Comparison of ENCODE assay signal across 11 cellular contexts in the genomic region with DNA sequence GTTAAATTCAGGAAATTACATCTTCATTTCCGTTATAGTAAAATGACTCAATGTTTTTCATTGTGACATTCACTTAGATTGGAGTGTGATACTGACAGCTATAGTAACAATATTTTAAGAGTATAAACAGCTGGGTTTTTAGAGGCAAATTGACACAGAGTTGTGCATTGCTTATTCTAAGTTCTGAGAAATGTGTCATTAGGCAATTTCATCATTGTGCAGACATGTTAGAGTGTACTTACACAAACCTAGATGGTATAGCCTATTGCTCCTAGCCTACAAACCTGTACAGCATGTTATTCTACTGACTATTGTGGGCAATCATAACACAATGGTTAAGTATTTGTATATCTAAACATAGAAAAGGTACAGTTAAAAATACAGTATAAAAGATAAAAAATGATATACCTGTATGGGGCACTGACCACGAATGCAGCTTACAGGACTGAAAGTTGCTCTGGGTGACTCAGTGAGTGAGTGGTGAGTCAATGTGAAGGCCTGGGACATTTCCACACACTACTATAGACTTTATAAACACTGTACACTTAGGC.
DNase-seq lines count a peak whose midpoint lies in the region; ATAC-seq and TF ChIP-seq lines count a peak whose summit lies in the region.
"Had no signal": no experiment of that assay in that cellular context is flagged by ENCODE, and none has a peak within 500 bp of the region (broad histone marks: within the 10 kb centered on the region; RNA-seq: fewer than 3 reads in every experiment).

No MANE protein-coding gene starts in this region.

- peak overlapping the region in 1 of 2 donors; percentile 22 for H3K27ac Mint-ChIP-seq in activated naive CD4-positive, alpha-beta T cell treated with anti-CD3 and anti-CD28 coated beads, Interleukin-2, amount 50 U/mL, for 72 hours
- no peak overlapping the region for H3K27ac Mint-ChIP-seq in activated naive CD4-positive, alpha-beta T cell treated with anti-CD3 and anti-CD28 coated beads, Interleukin-2, amount 10 ng/mL, durations not matched to agents 7 days and 5 days
- no peak overlapping the region for H3K27ac Mint-ChIP-seq in stimulated activated naive CD8-positive, alpha-beta T cell treated with anti-CD3 and anti-CD28 coated beads, Interleukin-15, amount 100 ng/mL, for 72 hours

- ATAC-seq in activated naive CD4-positive, alpha-beta T cell treated with anti-CD3 and anti-CD28 coated beads, Interleukin-2, amount 50 U/mL, for 72 hours: peak; percentile 92 to 96
- peak; percentile 95 for ATAC-seq in stimulated activated naive CD8-positive, alpha-beta T cell treated with anti-CD3 and anti-CD28 coated beads, Interleukin-15, amount 100 ng/mL, for 72 hours
- ATAC-seq in HG03439 (IDR thresholded peaks at IDR 0.05; ENCODE audit: unreplicated experiment) (no peak), HG02973 (IDR thresholded peaks at IDR 0.05; ENCODE audit: unreplicated experiment) (no peak)
- ATAC-seq: body of pancreas had no signal

- H3K9me3 Mint-ChIP-seq in activated naive CD4-positive, alpha-beta T cell treated with anti-CD3 and anti-CD28 coated beads, Interleukin-2, amount 50 U/mL, for 72 hours: no peaks in the 10 kb centered on the region
- H3K9me3 Mint-ChIP-seq in activated naive CD4-positive, alpha-beta T cell treated with anti-CD3 and anti-CD28 coated beads, Interleukin-2, amount 10 ng/mL, durations not matched to agents 7 days and 5 days: no peaks in the 10 kb centered on the region
- H3K9me3 Mint-ChIP-seq in stimulated activated naive CD8-positive, alpha-beta T cell treated with anti-CD3 and anti-CD28 coated beads, Interleukin-15, amount 100 ng/mL, for 72 hours: no peaks in the 10 kb centered on the region

- no peaks in the 10 kb centered on the region for H3K36me3 Mint-ChIP-seq in activated naive CD4-positive, alpha-beta T cell treated with anti-CD3 and anti-CD28 coated beads, Interleukin-2, amount 50 U/mL, for 72 hours
- no peaks in the 10 kb centered on the region for H3K36me3 Mint-ChIP-seq in activated naive CD4-positive, alpha-beta T cell treated with anti-CD3 and anti-CD28 coated beads, Interleukin-2, amount 10 ng/mL, durations not matched to agents 7 days and 5 days

- H3K4me3 Mint-ChIP-seq in activated naive CD4-positive, alpha-beta T cell treated with anti-CD3 and anti-CD28 coated beads, Interleukin-2, amount 10 ng/mL, durations not matched to agents 7 days and 5 days: no peak overlapping the region
- no peak overlapping the region for H3K4me3 Mint-ChIP-seq in stimulated activated naive CD8-positive, alpha-beta T cell treated with anti-CD3 and anti-CD28 coated beads, Interleukin-15, amount 100 ng/mL, for 72 hours

- H3K4me1 Mint-ChIP-seq in activated naive CD4-positive, alpha-beta T cell treated with anti-CD3 and anti-CD28 coated beads, Interleukin-2, amount 10 ng/mL, durations not matched to agents 7 days and 5 days: no peaks in the 10 kb centered on the region
- H3K4me1 Mint-ChIP-seq in stimulated activated naive CD8-positive, alpha-beta T cell treated with anti-CD3 and anti-CD28 coated beads, Interleukin-15, amount 100 ng/mL, for 72 hours: no peaks in the 10 kb centered on the region

- CTCF ChIA-PET in activated naive CD4-positive, alpha-beta T cell treated with anti-CD3 and anti-CD28 coated beads, Interleukin-2, amount 10 ng/mL, durations not matched to agents 7 days and 5 days (lab: Charles Lee): interaction anchor here (0.6 to 1.0 kb wide), 2 partner anchors 34 to 69 kb away, joined by 4 read pairs; no protein-coding TSS in a partner anchor

- H3K4me3 ChIP-seq in cardiac fibroblast (replicated peaks in 1 of 2; ENCODE audit: low read depth in 2 of 2, low read length in 2 of 2): no peak overlapping the region
- H3K4me3 ChIP-seq: BLaER1, body of pancreas had no signal

- no peak for DNase-seq in activated naive CD4-positive, alpha-beta T cell treated with anti-CD3 and anti-CD28 coated beads, Interleukin-2, amount 50 U/mL, for 72 hours (ENCODE audit: low spot score in 2 of 2)
- DNase-seq in activated naive CD4-positive, alpha-beta T cell treated with anti-CD3 and anti-CD28 coated beads, Interleukin-2, amount 10 ng/mL, durations not matched to agents 7 days and 5 days: no peak
- peak; percentile 79 for DNase-seq in HT1080 (ENCODE audit: low read depth)
- peak; percentile 54 to 89 for DNase-seq in cardiac fibroblast (ENCODE audit: low read depth in 2 of 2)
- peak in 1 of 2 donors; percentile 24 for DNase-seq in stimulated activated naive CD8-positive, alpha-beta T cell treated with anti-CD3 and anti-CD28 coated beads, Interleukin-15, amount 100 ng/mL, for 72 hours
- DNase-seq in NCI-H187 (lab: John Stamatoyannopoulos, UW): no peak
- DNase-seq: left cardiac atrium had no signal

- no peaks in the 10 kb centered on the region for H3K27me3 Mint-ChIP-seq in activated naive CD4-positive, alpha-beta T cell treated with anti-CD3 and anti-CD28 coated beads, Interleukin-2, amount 10 ng/mL, durations not matched to agents 7 days and 5 days
- H3K27me3 Mint-ChIP-seq in stimulated activated naive CD8-positive, alpha-beta T cell treated with anti-CD3 and anti-CD28 coated beads, Interleukin-15, amount 100 ng/mL, for 72 hours: peaks cover 8% of the 10 kb centered on the region

- no peak for TF ChIP-seq CTCF in cardiac fibroblast (IDR thresholded peaks at IDR 0.05; ENCODE audit: low read depth, low read length)

Comparison
In these comparisons a context has a peak if more than half of its experiments do, and no peak if none do; other contexts are left out.
1. ATAC-seq: peak in activated naive CD4-positive, alpha-beta T cell treated with anti-CD3 and anti-CD28 coated beads, Interleukin-2, amount 50 U/mL, for 72 hours (2 of 2) and stimulated activated naive CD8-positive, alpha-beta T cell treated with anti-CD3 and anti-CD28 coated beads, Interleukin-15, amount 100 ng/mL, for 72 hours (single experiment); none in HG03439 (single experiment) and HG02973 (single experiment).
2. DNase-seq: peak in HT1080 (single experiment) and cardiac fibroblast (2 of 2); none in activated naive CD4-positive, alpha-beta T cell treated with anti-CD3 and anti-CD28 coated beads, Interleukin-2, amount 50 U/mL, for 72 hours (0 of 2), activated naive CD4-positive, alpha-beta T cell treated with anti-CD3 and anti-CD28 coated beads, Interleukin-2, amount 10 ng/mL, durations not matched to agents 7 days and 5 days (single experiment) and NCI-H187 (0 of 2).